In genomic region chr17:81080056-81080455, GRCh38 we compare ENCODE assay signal across 18 cellular contexts.
"Had no signal": no experiment of that assay in that cellular context is flagged by ENCODE, and none has a peak within 500 bp of the region (broad histone marks: within the 10 kb centered on the region; RNA-seq: fewer than 3 reads in every experiment).

No MANE protein-coding gene starts in this region.

- H3K27me3 ChIP-seq: colonic mucosa, tibial nerve had no signal

- H3K9me3 ChIP-seq: colonic mucosa, lower lobe of right lung, tibial nerve had no signal

- ATAC-seq: left colon, lower lobe of right lung, right cardiac atrium, T-cell had no signal

- H3K27ac Mint-ChIP-seq: activated naive CD4-positive, alpha-beta T cell treated with anti-CD3 and anti-CD28 coated beads, Interleukin-2, amount 50 U/mL, for 24 hours; naive B cell; progenitor cell of endocrine pancreas; stimulated activated naive CD8-positive, alpha-beta T cell treated with anti-CD3 and anti-CD28 coated beads, Interleukin-15, Interleukin-2, amounts not matched to agents 100 ng/mL and 50 ng/mL, for 24 hours; T-cell; T-helper 2 cell treated with Interferon-gamma antibody and Interleukin-4, amounts not matched to agents 5 μg/mL and 100 μg/mL, for 36 hours had no signal

- H3K36me3 Mint-ChIP-seq: activated naive CD4-positive, alpha-beta T cell treated with anti-CD3 and anti-CD28 coated beads, Interleukin-2, amount 50 U/mL, for 24 hours; naive B cell; T-cell had no signal

- H3K9me3 Mint-ChIP-seq: activated naive CD4-positive, alpha-beta T cell treated with anti-CD3 and anti-CD28 coated beads, Interleukin-2, amount 50 U/mL, for 24 hours; central memory CD8-positive, alpha-beta T cell; endodermal cell; naive B cell; stimulated activated naive CD8-positive, alpha-beta T cell treated with anti-CD3 and anti-CD28 coated beads, Interleukin-15, Interleukin-2, amounts not matched to agents 100 ng/mL and 50 ng/mL, for 24 hours; T-cell; T-helper 2 cell treated with Interferon-gamma antibody and Interleukin-4, amounts not matched to agents 5 μg/mL and 100 μg/mL, for 36 hours had no signal

- H3K4me1 Mint-ChIP-seq: activated naive CD4-positive, alpha-beta T cell treated with anti-CD3 and anti-CD28 coated beads, Interleukin-2, amount 50 U/mL, for 24 hours; central memory CD8-positive, alpha-beta T cell; endodermal cell; naive B cell; T-cell had no signal

- DNase-seq: activated gamma-delta T cell treated with Interleukin-2 at 50 U/mL for 16 hours; activated T-cell treated with anti-CD3 and anti-CD28 coated beads, Interleukin-2, amount 50 U/mL, for 1 hour; anterior cingulate cortex; colonic mucosa; endodermal cell; left colon; lower lobe of right lung; naive B cell; right cardiac atrium; stimulated activated CD4-positive, alpha-beta T cell treated with anti-CD3 and anti-CD28 coated beads, Interleukin-1b, Interleukin-23, amount 100 ng/mL, for 48 hours; substantia nigra; T-cell had no signal

- H3K27me3 Mint-ChIP-seq: activated naive CD4-positive, alpha-beta T cell treated with anti-CD3 and anti-CD28 coated beads, Interleukin-2, amount 50 U/mL, for 24 hours; central memory CD8-positive, alpha-beta T cell; progenitor cell of endocrine pancreas; stimulated activated naive CD8-positive, alpha-beta T cell treated with anti-CD3 and anti-CD28 coated beads, Interleukin-15, Interleukin-2, amounts not matched to agents 100 ng/mL and 50 ng/mL, for 24 hours; T-cell had no signal

- H3K4me1 ChIP-seq: colonic mucosa had no signal

- H3K27ac ChIP-seq: colonic mucosa, lower lobe of right lung had no signal

- H3K4me3 ChIP-seq: colonic mucosa, lower lobe of right lung, tibial nerve had no signal

- H3K36me3 ChIP-seq: colonic mucosa had no signal

- H3K4me3 Mint-ChIP-seq: activated naive CD4-positive, alpha-beta T cell treated with anti-CD3 and anti-CD28 coated beads, Interleukin-2, amount 50 U/mL, for 24 hours; central memory CD8-positive, alpha-beta T cell; endodermal cell; naive B cell; stimulated activated naive CD8-positive, alpha-beta T cell treated with anti-CD3 and anti-CD28 coated beads, Interleukin-15, Interleukin-2, amounts not matched to agents 100 ng/mL and 50 ng/mL, for 24 hours; T-cell; T-helper 2 cell treated with Interferon-gamma antibody and Interleukin-4, amounts not matched to agents 5 μg/mL and 100 μg/mL, for 36 hours had no signal
